In genomic region chr14:68103841-68104240, GRCh38 we compare ENCODE assay signal across 1 cellular context.
A peak's percentile ranks its signal among the peaks of the same experiment; 100 is the strongest.
TF ChIP-seq lines count a peak whose summit lies in the region.

No MANE protein-coding gene starts in this region.

TF ChIP-seq in HEK293, 187 proteins besides CTCF, POLR2A, EP300 and RAD21 (continued from another document):
- 0 out of 2 replicates have a peak, but pooled peaks have one; percentile 29 for TF ChIP-seq KLF8 (tag by site-specific recombination; IDR thresholded peaks at IDR 0.05)
